Comparison of ENCODE assay signal across 10 cellular contexts in genomic region chr10:89805599-89806013, GRCh38.
DNase-seq lines count a peak whose midpoint lies in the region; ATAC-seq, FAIRE-seq and TF ChIP-seq lines count a peak whose summit lies in the region.
"Had no signal": no experiment of that assay in that cellular context is flagged by ENCODE, and none has a peak within 500 bp of the region (broad histone marks: within the 10 kb centered on the region; RNA-seq: fewer than 3 reads in every experiment).

No MANE protein-coding gene starts in this region.

- no peak overlapping the region for H3K4me3 ChIP-seq in vagina
- H3K4me3 ChIP-seq in kidney (ENCODE audit: low read length in 2 of 2): no peak overlapping the region
- H3K4me3 ChIP-seq: A549 had no signal

- H3K9me3 ChIP-seq in T-helper 17 cell (ENCODE audit: control insufficient read depth, low read length, poor library complexity, severe bottlenecking): no peaks in the 10 kb centered on the region
- H3K9me3 ChIP-seq in vagina: no peaks in the 10 kb centered on the region
- no peaks in the 10 kb centered on the region for H3K9me3 ChIP-seq in kidney (ENCODE audit: control insufficient read depth in 1 of 2, low read length in 2 of 2)
- H3K9me3 ChIP-seq: A549 had no signal

- H3K27me3 Mint-ChIP-seq in T-helper 17 cell: peaks cover 34% of the 10 kb centered on the region

- peak; percentile 76 for ATAC-seq in HG02759 (IDR thresholded peaks at IDR 0.05; ENCODE audit: unreplicated experiment)
- no peak for ATAC-seq in T-helper 17 cell
- ATAC-seq: A549 had no signal

- no peak for TF ChIP-seq POLR2A in vagina (IDR thresholded peaks at IDR 0.05)

- H3K27ac Mint-ChIP-seq in T-helper 17 cell: peak overlapping the region; percentile 41

- no peaks in the 10 kb centered on the region for H3K36me3 ChIP-seq in vagina
- no peaks in the 10 kb centered on the region for H3K36me3 ChIP-seq in kidney (ENCODE audit: control insufficient read depth in 1 of 2, insufficient read depth in 2 of 2, low read length in 2 of 2)

- H3K36me3 Mint-ChIP-seq in T-helper 17 cell (ENCODE audit: low read depth): peaks cover 2% of the 10 kb centered on the region

- no peaks in the 10 kb centered on the region for H3K27me3 ChIP-seq in vagina

- H3K4me1 ChIP-seq in vagina (no peaks in the 10 kb centered on the region), kidney (ENCODE audit: control insufficient read depth in 1 of 2, insufficient read depth in 1 of 2, low read depth in 1 of 2, low read length in 2 of 2) (no peaks in the 10 kb centered on the region)
- H3K4me1 ChIP-seq: A549 had no signal

- no peak for TF ChIP-seq CTCF in vagina (IDR thresholded peaks at IDR 0.05)
- no peak for TF ChIP-seq CTCF in kidney (IDR thresholded peaks at IDR 0.05; ENCODE audit: borderline replicate concordance, extremely low read depth, insufficient read depth)

- H3K9ac ChIP-seq in kidney (ENCODE audit: low read length in 2 of 2): no peak overlapping the region

- no peak overlapping the region for H3K4me3 Mint-ChIP-seq in T-helper 17 cell

- H3K27ac ChIP-seq in vagina (no peak overlapping the region), kidney (ENCODE audit: low read depth in 2 of 2, low read length in 2 of 2) (no peak overlapping the region)
- H3K27ac ChIP-seq: A549 had no signal

- peaks cover 4% of the 10 kb centered on the region for H3K4me1 Mint-ChIP-seq in T-helper 17 cell

- DNase-seq in activated CD4-positive, alpha-beta T cell treated with anti-CD3 and anti-CD28 coated beads for 48 hours: peak; percentile 79
- DNase-seq in activated CD4-positive, alpha-beta T cell treated with anti-CD3 and anti-CD28 coated beads for 1 hour: no peak
- DNase-seq in T-helper 17 cell: no peak
- peak; percentile 32 for DNase-seq in stimulated activated CD8-positive, alpha-beta memory T cell treated with anti-CD3 and anti-CD28 coated beads, Interleukin-4, amount 100 ng/mL, for 24 hours (ENCODE audit: low read depth)
- no peak for DNase-seq in vagina (ENCODE audit: extremely low spot score in 2 of 2)
- DNase-seq in kidney: no peak
- DNase-seq in GF-D8 (lab: John Stamatoyannopoulos, UW): no peak
- DNase-seq: NCI-H2171 treated with DMSO at 0.1 percent for 48 hours had no signal

- intact Hi-C loops in vagina (cut with DNase I): no loop called here
- intact Hi-C loops in kidney (cut with DNase I): no loop called here

- FAIRE-seq in kidney (lab: Jason Lieb, UNC): no peak
- FAIRE-seq: A549 had no signal

Comparison
In these comparisons a context has a peak if more than half of its experiments do, and no peak if none do; other contexts are left out.
1. DNase-seq: peak in activated CD4-positive, alpha-beta T cell treated with anti-CD3 and anti-CD28 coated beads for 48 hours (single experiment) and stimulated activated CD8-positive, alpha-beta memory T cell treated with anti-CD3 and anti-CD28 coated beads, Interleukin-4, amount 100 ng/mL, for 24 hours (single experiment); none in activated CD4-positive, alpha-beta T cell treated with anti-CD3 and anti-CD28 coated beads for 1 hour (single experiment), T-helper 17 cell (0 of 3), vagina (0 of 2), kidney (single experiment) and GF-D8 (single experiment).